ENCODE assay signal across 25 cellular contexts in the genomic region with DNA sequence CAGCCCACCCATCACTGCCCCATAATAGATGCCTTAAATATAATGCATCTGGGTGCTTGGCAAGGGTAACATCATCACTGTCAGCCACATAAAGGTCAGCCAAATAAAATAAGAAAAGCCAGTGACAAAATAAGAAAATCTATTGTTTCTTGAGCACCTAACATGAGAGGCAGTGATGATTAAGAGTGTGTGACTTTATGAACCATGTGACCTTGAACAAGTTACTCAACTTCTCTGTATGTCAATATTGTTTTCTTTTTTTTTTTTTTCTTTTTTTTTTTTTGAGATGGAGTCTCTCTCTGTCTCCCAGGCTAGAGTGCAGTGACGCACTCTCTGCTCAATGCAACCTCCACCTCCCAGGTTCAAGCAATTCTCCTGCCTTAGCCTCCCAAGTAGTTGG.
A peak's percentile ranks its signal among the peaks of the same experiment; 100 is the strongest.
DNase-seq lines count a peak whose midpoint lies in the region; ATAC-seq, FAIRE-seq and TF ChIP-seq lines count a peak whose summit lies in the region.
"Had no signal": no experiment of that assay in that cellular context is flagged by ENCODE, and none has a peak within 500 bp of the region (broad histone marks: within the 10 kb centered on the region; RNA-seq: fewer than 3 reads in every experiment).

No MANE protein-coding gene starts in this region.

- TF ChIP-seq CTCF in heart right ventricle (IDR thresholded peaks at IDR 0.05) (no peak), K562 (IDR thresholded peaks at IDR 0.05 in 2 of 3, conservative IDR thresholded peaks at IDR 0.05 in 1 of 3; ENCODE audit: insufficient read depth in 2 of 3, low read depth in 1 of 3, low read length in 3 of 3) (no peak), fibroblast of the aortic adventitia (IDR thresholded peaks at IDR 0.05; ENCODE audit: insufficient read depth, low read length) (no peak)

- no peaks in the 10 kb centered on the region for H3K79me2 ChIP-seq in K562 (ENCODE audit: control insufficient read depth, insufficient read depth, low read length)

- no peak for FAIRE-seq in K562 (lab: Jason Lieb, UNC)
- FAIRE-seq: A549, endometrium, frontal cortex, keratinocyte, TTC549 had no signal

- no peaks in the 10 kb centered on the region for H3K9me1 ChIP-seq in K562 (ENCODE audit: control insufficient read depth, insufficient read depth, low read length)

- no peak for ATAC-seq in heart right ventricle
- ATAC-seq in Right ventricle myocardium superior (ENCODE audit: poor library complexity): no peak
- ATAC-seq in K562: no peak
- ATAC-seq: A549, GM23338 had no signal

- no TSS peak for BruUV-seq in K562 (replicated peaks; lab: Mats Ljungman, UMichigan)

- H3K27me3 ChIP-seq in heart right ventricle (no peaks in the 10 kb centered on the region), K562 (ENCODE audit: control insufficient read depth in 2 of 2, insufficient read depth in 2 of 2, low read length in 2 of 2) (no peaks in the 10 kb centered on the region), stomach smooth muscle (ENCODE audit: control insufficient read depth in 1 of 2, insufficient read depth in 2 of 2, low read length in 2 of 2) (no peaks in the 10 kb centered on the region)
- H3K27me3 ChIP-seq: SJCRH30 had no signal

- no peak overlapping the region for H3K9ac ChIP-seq in K562 (ENCODE audit: insufficient read depth in 1 of 2, low read depth in 2 of 2, low read length in 2 of 2)
- H3K9ac ChIP-seq in stomach smooth muscle (ENCODE audit: low read length in 2 of 2): no peak overlapping the region

- H3K36me3 ChIP-seq in heart right ventricle (peaks cover 0 to 60% (median 6%) of the 10 kb centered on the region in 9 donors), K562 (ENCODE audit: control insufficient read depth, insufficient read depth, low read length) (peaks cover 75% of the 10 kb centered on the region), stomach smooth muscle (ENCODE audit: control insufficient read depth in 2 of 2, insufficient read depth in 2 of 2, low read length in 2 of 2) (no peaks in the 10 kb centered on the region)

- in situ Hi-C loops in K562 (cut with MboI): no loop called here

- intact Hi-C loops in heart right ventricle (cut with DNase I): no loop called here
- intact Hi-C loops in Right ventricle myocardium superior (cut with DNase I): no loop called here
- intact Hi-C loops in K562 (cut with micrococcal nuclease): no loop called here

- H2AFZ ChIP-seq in K562 (ENCODE audit: low read depth, low read length): no peak overlapping the region
- H2AFZ ChIP-seq: GM23338, PC-9 had no signal

- DNase-seq in heart right ventricle (no peak), Right ventricle myocardium superior (no peak), K562 (ENCODE audit: extremely low read depth in 1 of 4, low spot score in 3 of 4) (no peak), fibroblast of the aortic adventitia (ENCODE audit: low read depth) (peak; percentile 23), Kasumi-1 (lab: John Stamatoyannopoulos, UW) (no peak)
- no peak for DNase-seq in activated CD4-positive, CD25-positive, alpha-beta regulatory T cell (lab: John Stamatoyannopoulos, UW)
- DNase-seq in activated CD4-positive, alpha-beta T cell treated with anti-CD3 and anti-CD28 coated beads for 4 hours: no peak
- DNase-seq: activated naive CD4-positive, alpha-beta T cell treated with anti-CD3 and anti-CD28 coated beads, Interleukin-2, amount 10 ng/mL, durations not matched to agents 7 days and 5 days; activated T-cell treated with anti-CD3 and anti-CD28 coated beads, Interleukin-2, amount 50 U/mL, for 48 hours; COR-L47; GDM1; MM.1S; NCI-H146; PC-9; SJCRH30; stimulated activated CD4-positive, alpha-beta T cell treated with anti-CD3 and anti-CD28 coated beads, Interleukin-1b, Interleukin-23, amount 100 ng/mL, for 48 hours; substantia nigra had no signal

- CTCF ChIA-PET in K562 (lab: Yijun Ruan, JAX; ENCODE audit: low intra/inter-chr PET ratio): no interaction called here

- no peak overlapping the region for H3K4me2 ChIP-seq in K562 (ENCODE audit: insufficient read depth, low read length)
- H3K4me2 ChIP-seq: A549, GM23338, PC-9 had no signal

- no peak for TF ChIP-seq RAD21 in K562 (CRISPR knock-in tag; conservative IDR thresholded peaks at IDR 0.05 in 1 of 2, IDR thresholded peaks at IDR 0.05 in 1 of 2)

- no peak for TF ChIP-seq EP300 in K562 (IDR thresholded peaks at IDR 0.05; ENCODE audit: low read length)

- WGBS in heart right ventricle, 2 donors: 96 to 100% methylated on average over 1 of the region's 1 CpG
- no CpG with 5 or more reads among the region's 1 CpG for WGBS in K562 (ENCODE audit: insufficient coverage, low coverage, missing lambda C conversion rate)

- H3K27ac ChIP-seq in heart right ventricle: peak overlapping the region in 6 of 10 donors; percentile 18 to 64 (median 26)
- no peak overlapping the region for H3K27ac ChIP-seq in K562 (ENCODE audit: extremely low read depth, low read depth, low read length)
- peak overlapping the region; percentile 37 for H3K27ac ChIP-seq in stomach smooth muscle (ENCODE audit: low read length)
- H3K27ac ChIP-seq: PC-9, SJCRH30 had no signal

- H3K4me3 ChIP-seq in heart right ventricle: no peak overlapping the region
- no peak overlapping the region for H3K4me3 ChIP-seq in K562
- no peak overlapping the region for H3K4me3 ChIP-seq in fibroblast of the aortic adventitia (ENCODE audit: low read depth, low read length)
- H3K4me3 ChIP-seq in stomach smooth muscle (ENCODE audit: low read length in 2 of 2): no peak overlapping the region
- H3K4me3 ChIP-seq: A549, GM23338, PC-9, SJCRH30, skin epidermis had no signal

- peaks cover 3% of the 10 kb centered on the region; the same call in 1 of the 2 replicates for H4K20me1 ChIP-seq in K562 (replicated peaks; ENCODE audit: control insufficient read depth, insufficient read depth, low read length)

- peaks cover 0 to 48% (median 25%) of the 10 kb centered on the region in 9 donors for H3K4me1 ChIP-seq in heart right ventricle
- H3K4me1 ChIP-seq in K562 (replicated peaks in 1 of 2; ENCODE audit: control insufficient read depth in 2 of 2, insufficient read depth in 2 of 2, low read length in 2 of 2): no peaks in the 10 kb centered on the region
- peaks cover 34% of the 10 kb centered on the region for H3K4me1 ChIP-seq in stomach smooth muscle (ENCODE audit: control insufficient read depth, insufficient read depth, low read length)

- no peak for TF ChIP-seq POLR2A in K562 (conservative IDR thresholded peaks at IDR 0.05)

- no peaks in the 10 kb centered on the region for H3K9me3 ChIP-seq in heart right ventricle
- H3K9me3 ChIP-seq in K562 (replicated peaks; ENCODE audit: control insufficient read depth, insufficient read depth, low read depth, low read length): no peaks in the 10 kb centered on the region
- no peaks in the 10 kb centered on the region for H3K9me3 ChIP-seq in stomach smooth muscle (ENCODE audit: control insufficient read depth in 2 of 2, low read length in 2 of 2)
- H3K9me3 ChIP-seq: A549, SJCRH30 had no signal

- POLR2A ChIA-PET in K562 (lab: Yijun Ruan, JAX): interaction anchor here (0.6 to 1.6 kb wide), 2 partner anchors 13 to 19 kb away, joined by 3 to 4 read pairs; no protein-coding TSS in a partner anchor

TF ChIP-seq in K562, 482 proteins besides CTCF, POLR2A, EP300 and RAD21:
- TF ChIP-seq, protein P1, sequence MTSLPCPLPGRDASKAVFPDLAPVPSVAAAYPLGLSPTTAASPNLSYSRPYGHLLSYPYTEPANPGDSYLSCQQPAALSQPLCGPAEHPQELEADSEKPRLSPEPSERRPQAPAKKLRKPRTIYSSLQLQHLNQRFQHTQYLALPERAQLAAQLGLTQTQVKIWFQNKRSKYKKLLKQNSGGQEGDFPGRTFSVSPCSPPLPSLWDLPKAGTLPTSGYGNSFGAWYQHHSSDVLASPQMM (CRISPR knock-in tag; IDR thresholded peaks at IDR 0.05): no peak
- TF ChIP-seq ESRRA (IDR thresholded peaks at IDR 0.05; ENCODE audit: borderline replicate concordance, low read depth): 0 out of 2 replicates have a peak, but pooled peaks have one; percentile 19
